Comparison of ENCODE assay signal across 20 cellular contexts in genomic region chr4:20320232-20320631, GRCh38.
"Had no signal": no experiment of that assay in that cellular context is flagged by ENCODE, and none has a peak within 500 bp of the region (broad histone marks: within the 10 kb centered on the region; RNA-seq: fewer than 3 reads in every experiment).

No MANE protein-coding gene starts in this region.

- H3K36me3 Mint-ChIP-seq: naive thymus-derived CD8-positive, alpha-beta T cell; T-cell had no signal

- H3K27ac ChIP-seq: body of pancreas, esophagus squamous epithelium, heart right ventricle, sigmoid colon, thoracic aorta, uterus had no signal

- H3K27ac Mint-ChIP-seq: activated CD8-positive, alpha-beta T cell treated with anti-CD3 and anti-CD28 coated beads, Interleukin-2, amount 10 ng/mL, durations not matched to agents 7 days and 5 days; activated naive CD4-positive, alpha-beta T cell treated with anti-CD3 and anti-CD28 coated beads for 36 hours; activated T-helper 17 cell treated with anti-CD3 and anti-CD28 coated beads, Interleukin-2, amount 50 U/mL, for 72 hours; naive thymus-derived CD8-positive, alpha-beta T cell; T-cell had no signal

- ATAC-seq: activated CD8-positive, alpha-beta T cell treated with anti-CD3 and anti-CD28 coated beads, Interleukin-2, amount 10 ng/mL, durations not matched to agents 7 days and 5 days; activated T-helper 17 cell treated with anti-CD3 and anti-CD28 coated beads, Interleukin-2, amount 50 U/mL, for 72 hours; body of pancreas; heart right ventricle; mucosa of descending colon; naive thymus-derived CD8-positive, alpha-beta T cell; stimulated activated naive CD8-positive, alpha-beta T cell treated with anti-CD3 and anti-CD28 coated beads, Interleukin-15, Interleukin-2, amounts not matched to agents 100 U/mL and 50 U/mL, for 24 hours; T-cell had no signal

- H3K9me3 Mint-ChIP-seq: activated naive CD4-positive, alpha-beta T cell treated with anti-CD3 and anti-CD28 coated beads for 36 hours had no signal

- H3K9me3 ChIP-seq: body of pancreas, esophagus squamous epithelium, heart right ventricle, mucosa of descending colon, sigmoid colon, thoracic aorta, uterus had no signal

- H3K36me3 ChIP-seq: esophagus squamous epithelium, heart right ventricle, sigmoid colon, thoracic aorta, uterus had no signal

- H3K27me3 ChIP-seq: body of pancreas, esophagus squamous epithelium, heart right ventricle, sigmoid colon, uterus had no signal

- H3K4me3 ChIP-seq: body of pancreas, esophagus squamous epithelium, heart right ventricle, mucosa of descending colon, sigmoid colon, thoracic aorta, uterus had no signal

- DNase-seq: activated CD4-positive, alpha-beta T cell treated with anti-CD3 and anti-CD28 coated beads for 48 hours; activated CD8-positive, alpha-beta T cell treated with anti-CD3 and anti-CD28 coated beads, Interleukin-2, amount 10 ng/mL, durations not matched to agents 7 days and 5 days; activated naive CD4-positive, alpha-beta T cell treated with anti-CD3 and anti-CD28 coated beads for 36 hours; body of pancreas; esophagus squamous epithelium; foreskin melanocyte; heart right ventricle; kidney; mucosa of descending colon; naive thymus-derived CD8-positive, alpha-beta T cell; occipital lobe; sigmoid colon; stimulated activated CD4-positive, alpha-beta T cell treated with anti-CD3 and anti-CD28 coated beads, Interleukin-12 subunit alpha, Interleukin-12 subunit beta, amount 100 ng/mL, for 4 hours; stimulated activated CD4-positive, alpha-beta T cell treated with anti-CD3 and anti-CD28 coated beads, Interleukin-2, amount 100 ng/mL, for 48 hours; stimulated activated naive CD8-positive, alpha-beta T cell treated with anti-CD3 and anti-CD28 coated beads, Interleukin-15, Interleukin-2, amounts not matched to agents 100 U/mL and 50 U/mL, for 24 hours; T-cell; T1000; uterus had no signal

- H3K27me3 Mint-ChIP-seq: T-cell had no signal

- H3K4me1 Mint-ChIP-seq: activated T-helper 17 cell treated with anti-CD3 and anti-CD28 coated beads, Interleukin-2, amount 50 U/mL, for 72 hours; naive thymus-derived CD8-positive, alpha-beta T cell; T-cell had no signal

- H3K4me1 ChIP-seq: body of pancreas, heart right ventricle, uterus had no signal

- H3K4me3 Mint-ChIP-seq: activated CD8-positive, alpha-beta T cell treated with anti-CD3 and anti-CD28 coated beads, Interleukin-2, amount 10 ng/mL, durations not matched to agents 7 days and 5 days; activated naive CD4-positive, alpha-beta T cell treated with anti-CD3 and anti-CD28 coated beads for 36 hours; activated T-helper 17 cell treated with anti-CD3 and anti-CD28 coated beads, Interleukin-2, amount 50 U/mL, for 72 hours; naive thymus-derived CD8-positive, alpha-beta T cell; T-cell had no signal
